9 cellular contexts compared by ENCODE assay signal in genomic region chr17:81515530-81516041, GRCh38. TPM values are rescaled to one million over a fixed set of nuclear protein-coding genes. Genes with fewer than 3 reads are reported as not detected.
DNase-seq lines count a peak whose midpoint lies in the region; ATAC-seq, FAIRE-seq and TF ChIP-seq lines count a peak whose summit lies in the region.
"Had no signal": no experiment of that assay in that cellular context is flagged by ENCODE, and none has a peak within 500 bp of the region (broad histone marks: within the 10 kb centered on the region; RNA-seq: fewer than 3 reads in every experiment).

No MANE protein-coding gene starts in this region.

- intact Hi-C loops in activated CD4-positive, alpha-beta memory T cell treated with anti-CD3 and anti-CD28 coated beads for 36 hours (cut with micrococcal nuclease): loop anchor here (2.0 kb wide), 1 partner anchor 345 kb away; the partner anchor contains the start of gene P4HB

- ATAC-seq in gastroesophageal sphincter (no peak), HG02970 (IDR thresholded peaks at IDR 0.05; ENCODE audit: low FRiP score, unreplicated experiment) (no peak), GM21786 (IDR thresholded peaks at IDR 0.05; ENCODE audit: unreplicated experiment) (no peak)

- CTCF ChIA-PET in activated CD4-positive, alpha-beta memory T cell treated with anti-CD3 and anti-CD28 coated beads for 36 hours (lab: Charles Lee): interaction anchor here (1.0 to 1.3 kb wide), 2 partner anchors 85 to 262 kb away, joined by 3 read pairs; no protein-coding TSS in a partner anchor

- H3K4me3 Mint-ChIP-seq in activated CD4-positive, alpha-beta memory T cell treated with anti-CD3 and anti-CD28 coated beads for 36 hours: peak overlapping the region; percentile 92
- H3K4me3 Mint-ChIP-seq in progenitor cell of endocrine pancreas (ENCODE audit: low read depth): peak overlapping the region; percentile 85

- peaks cover 18% of the 10 kb centered on the region for H3K36me3 Mint-ChIP-seq in activated CD4-positive, alpha-beta memory T cell treated with anti-CD3 and anti-CD28 coated beads for 36 hours
- H3K36me3 Mint-ChIP-seq in progenitor cell of endocrine pancreas (ENCODE audit: insufficient read depth): peaks cover 17% of the 10 kb centered on the region

- TF ChIP-seq CTCF in gastroesophageal sphincter (IDR thresholded peaks at IDR 0.05): no peak
- no peak for TF ChIP-seq CTCF in progenitor cell of endocrine pancreas (IDR thresholded peaks at IDR 0.05; ENCODE audit: unreplicated experiment)

- peaks cover 0 to 16% of the 10 kb centered on the region in 2 donors for H3K36me3 ChIP-seq in gastroesophageal sphincter

- DNase-seq in activated CD4-positive, alpha-beta memory T cell treated with anti-CD3 and anti-CD28 coated beads for 36 hours: no peak
- DNase-seq in progenitor cell of endocrine pancreas (ENCODE audit: low spot score, unreplicated experiment): peak; percentile 12
- DNase-seq in NCI-H2196 treated with DMSO at 0.1 percent for 48 hours (lab: John Stamatoyannopoulos, UW; ENCODE audit: unreplicated experiment): no peak
- no peak for DNase-seq in H54 (ENCODE audit: insufficient read length, low spot score)

- peak overlapping the region; percentile 94 to 100 (median 98) for H3K27ac ChIP-seq in gastroesophageal sphincter

- no peaks in the 10 kb centered on the region for H3K9me3 Mint-ChIP-seq in activated CD4-positive, alpha-beta memory T cell treated with anti-CD3 and anti-CD28 coated beads for 36 hours
- no peaks in the 10 kb centered on the region for H3K9me3 Mint-ChIP-seq in progenitor cell of endocrine pancreas (ENCODE audit: low read depth)

- no peaks in the 10 kb centered on the region for H3K9me3 ChIP-seq in gastroesophageal sphincter

- H3K27me3 Mint-ChIP-seq in activated CD4-positive, alpha-beta memory T cell treated with anti-CD3 and anti-CD28 coated beads for 36 hours: no peaks in the 10 kb centered on the region
- H3K27me3 Mint-ChIP-seq in progenitor cell of endocrine pancreas: peaks cover 6% of the 10 kb centered on the region

- peak overlapping the region; percentile 76 for H3K4me3 ChIP-seq in GM08714 (ENCODE audit: low read length)
- peak overlapping the region; percentile 54 to 83 for H3K4me3 ChIP-seq in gastroesophageal sphincter

- no peak for TF ChIP-seq EP300 in gastroesophageal sphincter (IDR thresholded peaks at IDR 0.05)

- TF ChIP-seq POLR2A in gastroesophageal sphincter (IDR thresholded peaks at IDR 0.05): no peak
- TF ChIP-seq POLR2A in H54 (IDR thresholded peaks at IDR 0.05; ENCODE audit: low read depth, low read length): no peak

- H3K4me1 ChIP-seq in gastroesophageal sphincter: peaks cover 0 to 66% (median 45%) of the 10 kb centered on the region in 3 donors

- H3K4me1 Mint-ChIP-seq in activated CD4-positive, alpha-beta memory T cell treated with anti-CD3 and anti-CD28 coated beads for 36 hours (ENCODE audit: low read depth): peaks cover 17% of the 10 kb centered on the region
- H3K4me1 Mint-ChIP-seq in progenitor cell of endocrine pancreas (ENCODE audit: low read depth): peaks cover 17% of the 10 kb centered on the region

- POLR2A ChIA-PET in activated CD4-positive, alpha-beta memory T cell treated with anti-CD3 and anti-CD28 coated beads for 36 hours (lab: Charles Lee): interaction anchor here (1.8 kb wide), 1 partner anchor 37 kb away, joined by 14 read pairs; the partner anchor contains the start of gene FAAP100

- no peak for FAIRE-seq in H54 (lab: Jason Lieb, UNC)
- FAIRE-seq: TTC549 had no signal

- peak overlapping the region; percentile 88 for H3K27ac Mint-ChIP-seq in activated CD4-positive, alpha-beta memory T cell treated with anti-CD3 and anti-CD28 coated beads for 36 hours
- peak overlapping the region; percentile 95 for H3K27ac Mint-ChIP-seq in progenitor cell of endocrine pancreas

- H3K27me3 ChIP-seq in gastroesophageal sphincter: no peaks in the 10 kb centered on the region

- WGBS in gastroesophageal sphincter (ENCODE audit: low coverage in 1 of 2), 2 donors: 6 to 18% methylated on average over 12 to 14 of the region's 19 CpGs

RNA-seq across cellular contexts. Expression of gene ACTG1, which starts 3.0 kb away (rescaled TPM):
- total RNA-seq in activated CD4-positive, alpha-beta memory T cell treated with anti-CD3 and anti-CD28 coated beads for 36 hours: 1,000 to 10,000 TPM; 3,773 to 3,928 TPM
- total RNA-seq in gastroesophageal sphincter (1,000 to 10,000 TPM in 3 of 4 donors, 100 to 1,000 TPM in 1; 829 to 1,848 (median 1,550) TPM), progenitor cell of endocrine pancreas (3,227 and 3,279 TPM in 2 replicates)

RNA-seq across cellular contexts. Expression of gene FSCN2, which starts 12.6 kb away (rescaled TPM):
- under 1 TPM; 0.33 to 0.46 TPM for total RNA-seq in activated CD4-positive, alpha-beta memory T cell treated with anti-CD3 and anti-CD28 coated beads for 36 hours
- total RNA-seq in gastroesophageal sphincter: 1 to 10 TPM in 2 of 4 donors, under 1 TPM in 2; 0.49 to 2.1 (median 1.0) TPM
- total RNA-seq in progenitor cell of endocrine pancreas: 4.8 and 5.3 TPM in 2 replicates

RNA-seq across cellular contexts. Expression of gene FAAP100, which starts 36.6 kb away (rescaled TPM):
- total RNA-seq in activated CD4-positive, alpha-beta memory T cell treated with anti-CD3 and anti-CD28 coated beads for 36 hours: 10 to 100 TPM; 33.5 to 39.7 TPM
- 10 to 100 TPM; 14.6 to 32.1 (median 20.7) TPM for total RNA-seq in gastroesophageal sphincter
- total RNA-seq in progenitor cell of endocrine pancreas: 46.5 and 47.7 TPM in 2 replicates
